Comparison of ENCODE assay signal across 11 cellular contexts in the genomic region with DNA sequence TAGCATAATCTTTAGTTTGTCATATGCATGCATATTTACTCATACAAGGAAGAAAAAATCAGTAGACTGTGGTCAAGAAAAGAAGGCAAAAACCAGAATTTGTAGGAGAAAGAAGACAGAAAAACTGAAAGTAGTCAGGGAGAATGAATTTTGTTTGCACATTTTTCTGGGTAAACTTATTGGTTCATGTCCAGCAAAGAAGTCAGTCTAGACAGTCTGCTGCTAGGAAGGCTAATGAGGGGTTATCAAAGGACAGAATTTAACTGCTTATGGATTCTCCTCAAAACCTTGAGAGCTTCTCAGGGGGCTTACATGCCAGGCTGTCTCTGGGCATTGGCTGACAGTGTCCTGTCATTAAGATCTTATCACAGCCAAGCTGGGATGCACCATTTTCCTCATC.
"Had no signal": no experiment of that assay in that cellular context is flagged by ENCODE, and none has a peak within 500 bp of the region (broad histone marks: within the 10 kb centered on the region; RNA-seq: fewer than 3 reads in every experiment).

No MANE protein-coding gene starts in this region.

- H3K27ac ChIP-seq: coronary artery, left ventricle myocardium inferior, right atrium auricular region, tibial artery had no signal

- H3K9me3 ChIP-seq: left ventricle myocardium inferior, right atrium auricular region, tibial artery had no signal

- DNase-seq: activated CD8-positive, alpha-beta memory T cell treated with anti-CD3 and anti-CD28 coated beads, Interleukin-2, amount 10 ng/mL, durations not matched to agents 7 days and 5 days; activated naive CD4-positive, alpha-beta T cell treated with anti-CD3 and anti-CD28 coated beads, Interleukin-2, amount 10 ng/mL, durations not matched to agents 7 days and 5 days; left ventricle myocardium inferior; mammary epithelial cell; stimulated activated CD4-positive, alpha-beta T cell treated with anti-CD3 and anti-CD28 coated beads, Interleukin-2, amount 100 ng/mL, for 24 hours; stimulated activated naive CD4-positive, alpha-beta T cell treated with Interleukin-2 at 50 U/mL for 16 hours; tibial artery had no signal

- H3K4me3 ChIP-seq: coronary artery, left ventricle myocardium inferior, right atrium auricular region, tibial artery had no signal

- H3K27me3 ChIP-seq: right atrium auricular region, tibial artery had no signal

- H3K27me3 Mint-ChIP-seq: activated CD8-positive, alpha-beta memory T cell treated with anti-CD3 and anti-CD28 coated beads, Interleukin-2, amount 10 ng/mL, durations not matched to agents 7 days and 5 days; activated naive CD4-positive, alpha-beta T cell treated with anti-CD3 and anti-CD28 coated beads, Interleukin-2, amount 10 ng/mL, durations not matched to agents 7 days and 5 days; central memory CD8-positive, alpha-beta T cell had no signal

- H3K36me3 ChIP-seq: left ventricle myocardium inferior, right atrium auricular region, tibial artery had no signal

- H3K9me3 Mint-ChIP-seq: central memory CD8-positive, alpha-beta T cell had no signal

- H3K4me3 Mint-ChIP-seq: activated CD8-positive, alpha-beta memory T cell treated with anti-CD3 and anti-CD28 coated beads, Interleukin-2, amount 10 ng/mL, durations not matched to agents 7 days and 5 days; activated naive CD4-positive, alpha-beta T cell treated with anti-CD3 and anti-CD28 coated beads, Interleukin-2, amount 10 ng/mL, durations not matched to agents 7 days and 5 days; central memory CD8-positive, alpha-beta T cell; neural crest cell had no signal

- H3K27ac Mint-ChIP-seq: activated CD8-positive, alpha-beta memory T cell treated with anti-CD3 and anti-CD28 coated beads, Interleukin-2, amount 10 ng/mL, durations not matched to agents 7 days and 5 days; activated naive CD4-positive, alpha-beta T cell treated with anti-CD3 and anti-CD28 coated beads, Interleukin-2, amount 10 ng/mL, durations not matched to agents 7 days and 5 days had no signal
